ENCODE assay signal across 5 cellular contexts in genomic region chr16:32881631-32882030, GRCh38.
A peak's percentile ranks its signal among the peaks of the same experiment; 100 is the strongest.
DNase-seq lines count a peak whose midpoint lies in the region; ATAC-seq, FAIRE-seq and TF ChIP-seq lines count a peak whose summit lies in the region.
"Not testable (repeated sequence)": the region's sequence is repeated elsewhere in the genome, so short reads cannot be mapped to it uniquely, and the experiment has no call there.

No MANE protein-coding gene starts in this region.

- not testable (repeated sequence) for H3K27me3 ChIP-seq in bronchial epithelial cell (ENCODE audit: control insufficient read depth, insufficient read depth, low read length); heart right ventricle; right cardiac atrium (ENCODE audit: control insufficient read depth, insufficient read depth); gastrocnemius medialis

- 41 to 87% methylated on average over 2 of the region's 3 CpGs for WGBS in heart right ventricle, 2 donors
- WGBS in right cardiac atrium, result 59% methylated on average over 2 of the region's 3 CpGs

- TF ChIP-seq CTCF in bronchial epithelial cell (IDR thresholded peaks at IDR 0.05; ENCODE audit: insufficient read depth, low read length, severe bottlenecking); heart right ventricle (IDR thresholded peaks at IDR 0.05); gastrocnemius medialis (IDR thresholded peaks at IDR 0.05 in 4 of 5, conservative IDR thresholded peaks at IDR 0.05 in 1 of 5): not testable (repeated sequence)

- not testable (repeated sequence) for H3K27ac ChIP-seq in heart right ventricle; right cardiac atrium (ENCODE audit: low read length); gastrocnemius medialis

- not testable (repeated sequence) for H3K9me3 ChIP-seq in heart right ventricle; right cardiac atrium (ENCODE audit: control insufficient read depth, low read length); gastrocnemius medialis

- H3K36me3 ChIP-seq in bronchial epithelial cell (ENCODE audit: control insufficient read depth, insufficient read depth, low read length); heart right ventricle; gastrocnemius medialis: not testable (repeated sequence)

- H3K4me1 ChIP-seq in heart right ventricle; right cardiac atrium (ENCODE audit: control insufficient read depth, insufficient read depth, low read length); gastrocnemius medialis: not testable (repeated sequence)

- peak; percentile 99 for FAIRE-seq in bronchial epithelial cell (lab: Jason Lieb, UNC)

- in situ Hi-C loops in gastrocnemius medialis (cut with MboI; ENCODE audit: low sequenced_read_pairs in 4 of 4), result not testable (repeated sequence)

- H3K4me3 ChIP-seq in bronchial epithelial cell (ENCODE audit: low read depth, low read length); heart right ventricle; right cardiac atrium (ENCODE audit: low read length); gastrocnemius medialis: not testable (repeated sequence)

- TF ChIP-seq POLR2A in gastrocnemius medialis (IDR thresholded peaks at IDR 0.05), result not testable (repeated sequence)

- intact Hi-C loops in Right ventricle myocardium superior (cut with DNase I); heart right ventricle (cut with DNase I); right cardiac atrium (cut with DNase I); gastrocnemius medialis (cut with DNase I; ENCODE audit: low total_unique reads): not testable (repeated sequence)

- ATAC-seq in Right ventricle myocardium superior (ENCODE audit: poor library complexity) (peak; percentile 30), heart right ventricle (peak in 7 of 8 donors; percentile 7 to 56 (median 27)), right cardiac atrium (peak in 1 of 2 donors; percentile 50), gastrocnemius medialis (peak; percentile 58 to 60)

- DNase-seq in bronchial epithelial cell (ENCODE audit: low read depth); Right ventricle myocardium superior; heart right ventricle: not testable (repeated sequence)
- peak in 2 of 3 donors; percentile 18 to 35 for DNase-seq in right cardiac atrium
- peak in 1 of 2 donors; percentile 23 for DNase-seq in gastrocnemius medialis
